In the genomic region with DNA sequence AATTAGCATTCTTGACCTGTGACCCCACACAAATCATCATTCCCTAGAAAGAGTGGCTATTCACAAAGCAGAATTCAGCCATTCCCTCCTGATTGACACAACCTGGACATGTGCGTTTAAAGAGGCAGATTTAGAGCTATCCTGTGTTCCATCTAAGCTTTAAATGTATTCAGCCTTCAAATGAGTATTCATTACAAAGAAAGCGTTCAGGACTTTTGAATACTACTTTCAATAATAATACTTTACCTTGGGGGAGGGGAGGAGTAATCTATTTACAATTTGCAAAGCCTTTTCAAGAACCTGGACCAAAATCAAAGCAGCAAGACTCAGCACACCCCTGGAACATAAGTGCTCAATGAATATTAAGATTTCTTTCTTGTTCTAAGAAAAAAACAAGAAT, we compare ENCODE assay signal across 1 cellular context.
TF ChIP-seq lines count a peak whose summit lies in the region.

No MANE protein-coding gene starts in this region.

TF ChIP-seq in GM23338, 12 proteins besides CTCF, POLR2A, EP300 and RAD21 (continued from another document):
- TF ChIP-seq, protein P1, sequence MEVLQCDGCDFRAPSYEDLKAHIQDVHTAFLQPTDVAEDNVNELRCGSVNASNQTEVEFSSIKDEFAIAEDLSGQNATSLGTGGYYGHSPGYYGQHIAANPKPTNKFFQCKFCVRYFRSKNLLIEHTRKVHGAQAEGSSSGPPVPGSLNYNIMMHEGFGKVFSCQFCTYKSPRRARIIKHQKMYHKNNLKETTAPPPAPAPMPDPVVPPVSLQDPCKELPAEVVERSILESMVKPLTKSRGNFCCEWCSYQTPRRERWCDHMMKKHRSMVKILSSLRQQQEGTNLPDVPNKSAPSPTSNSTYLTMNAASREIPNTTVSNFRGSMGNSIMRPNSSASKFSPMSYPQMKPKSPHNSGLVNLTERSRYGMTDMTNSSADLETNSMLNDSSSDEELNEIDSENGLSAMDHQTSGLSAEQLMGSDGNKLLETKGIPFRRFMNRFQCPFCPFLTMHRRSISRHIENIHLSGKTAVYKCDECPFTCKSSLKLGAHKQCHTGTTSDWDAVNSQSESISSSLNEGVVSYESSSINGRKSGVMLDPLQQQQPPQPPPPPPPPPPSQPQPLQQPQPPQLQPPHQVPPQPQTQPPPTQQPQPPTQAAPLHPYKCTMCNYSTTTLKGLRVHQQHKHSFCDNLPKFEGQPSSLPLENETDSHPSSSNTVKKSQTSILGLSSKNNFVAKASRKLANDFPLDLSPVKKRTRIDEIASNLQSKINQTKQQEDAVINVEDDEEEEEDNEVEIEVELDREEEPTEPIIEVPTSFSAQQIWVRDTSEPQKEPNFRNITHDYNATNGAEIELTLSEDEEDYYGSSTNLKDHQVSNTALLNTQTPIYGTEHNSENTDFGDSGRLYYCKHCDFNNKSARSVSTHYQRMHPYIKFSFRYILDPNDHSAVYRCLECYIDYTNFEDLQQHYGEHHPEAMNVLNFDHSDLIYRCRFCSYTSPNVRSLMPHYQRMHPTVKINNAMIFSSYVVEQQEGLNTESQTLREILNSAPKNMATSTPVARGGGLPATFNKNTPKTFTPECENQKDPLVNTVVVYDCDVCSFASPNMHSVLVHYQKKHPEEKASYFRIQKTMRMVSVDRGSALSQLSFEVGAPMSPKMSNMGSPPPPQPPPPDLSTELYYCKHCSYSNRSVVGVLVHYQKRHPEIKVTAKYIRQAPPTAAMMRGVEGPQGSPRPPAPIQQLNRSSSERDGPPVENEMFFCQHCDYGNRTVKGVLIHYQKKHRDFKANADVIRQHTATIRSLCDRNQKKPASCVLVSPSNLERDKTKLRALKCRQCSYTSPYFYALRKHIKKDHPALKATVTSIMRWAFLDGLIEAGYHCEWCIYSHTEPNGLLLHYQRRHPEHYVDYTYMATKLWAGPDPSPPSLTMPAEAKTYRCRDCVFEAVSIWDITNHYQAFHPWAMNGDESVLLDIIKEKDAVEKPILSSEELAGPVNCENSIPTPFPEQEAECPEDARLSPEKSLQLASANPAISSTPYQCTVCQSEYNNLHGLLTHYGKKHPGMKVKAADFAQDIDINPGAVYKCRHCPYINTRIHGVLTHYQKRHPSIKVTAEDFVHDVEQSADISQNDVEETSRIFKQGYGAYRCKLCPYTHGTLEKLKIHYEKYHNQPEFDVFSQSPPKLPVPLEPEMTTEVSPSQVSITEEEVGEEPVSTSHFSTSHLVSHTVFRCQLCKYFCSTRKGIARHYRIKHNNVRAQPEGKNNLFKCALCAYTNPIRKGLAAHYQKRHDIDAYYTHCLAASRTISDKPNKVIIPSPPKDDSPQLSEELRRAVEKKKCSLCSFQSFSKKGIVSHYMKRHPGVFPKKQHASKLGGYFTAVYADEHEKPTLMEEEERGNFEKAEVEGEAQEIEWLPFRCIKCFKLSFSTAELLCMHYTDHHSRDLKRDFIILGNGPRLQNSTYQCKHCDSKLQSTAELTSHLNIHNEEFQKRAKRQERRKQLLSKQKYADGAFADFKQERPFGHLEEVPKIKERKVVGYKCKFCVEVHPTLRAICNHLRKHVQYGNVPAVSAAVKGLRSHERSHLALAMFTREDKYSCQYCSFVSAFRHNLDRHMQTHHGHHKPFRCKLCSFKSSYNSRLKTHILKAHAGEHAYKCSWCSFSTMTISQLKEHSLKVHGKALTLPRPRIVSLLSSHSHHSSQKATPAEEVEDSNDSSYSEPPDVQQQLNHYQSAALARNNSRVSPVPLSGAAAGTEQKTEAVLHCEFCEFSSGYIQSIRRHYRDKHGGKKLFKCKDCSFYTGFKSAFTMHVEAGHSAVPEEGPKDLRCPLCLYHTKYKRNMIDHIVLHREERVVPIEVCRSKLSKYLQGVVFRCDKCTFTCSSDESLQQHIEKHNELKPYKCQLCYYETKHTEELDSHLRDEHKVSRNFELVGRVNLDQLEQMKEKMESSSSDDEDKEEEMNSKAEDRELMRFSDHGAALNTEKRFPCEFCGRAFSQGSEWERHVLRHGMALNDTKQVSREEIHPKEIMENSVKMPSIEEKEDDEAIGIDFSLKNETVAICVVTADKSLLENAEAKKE (CRISPR knock-in tag; IDR thresholded peaks at IDR 0.05): no peak
- TF ChIP-seq STAT1 (IDR thresholded peaks at IDR 0.05; ENCODE audit: unreplicated experiment) (no peak), POLR2AphosphoS5 (IDR thresholded peaks at IDR 0.05; ENCODE audit: low read depth) (no peak), CREB1 (CRISPR knock-in tag; IDR thresholded peaks at IDR 0.05; ENCODE audit: low read depth) (no peak), ZNF114 (CRISPR knock-in tag; IDR thresholded peaks at IDR 0.05) (no peak), JUNB (IDR thresholded peaks at IDR 0.05; ENCODE audit: unreplicated experiment) (no peak), ZNF331 (CRISPR knock-in tag; IDR thresholded peaks at IDR 0.05; ENCODE audit: low read depth) (no peak)
- TF ChIP-seq, protein P2, sequence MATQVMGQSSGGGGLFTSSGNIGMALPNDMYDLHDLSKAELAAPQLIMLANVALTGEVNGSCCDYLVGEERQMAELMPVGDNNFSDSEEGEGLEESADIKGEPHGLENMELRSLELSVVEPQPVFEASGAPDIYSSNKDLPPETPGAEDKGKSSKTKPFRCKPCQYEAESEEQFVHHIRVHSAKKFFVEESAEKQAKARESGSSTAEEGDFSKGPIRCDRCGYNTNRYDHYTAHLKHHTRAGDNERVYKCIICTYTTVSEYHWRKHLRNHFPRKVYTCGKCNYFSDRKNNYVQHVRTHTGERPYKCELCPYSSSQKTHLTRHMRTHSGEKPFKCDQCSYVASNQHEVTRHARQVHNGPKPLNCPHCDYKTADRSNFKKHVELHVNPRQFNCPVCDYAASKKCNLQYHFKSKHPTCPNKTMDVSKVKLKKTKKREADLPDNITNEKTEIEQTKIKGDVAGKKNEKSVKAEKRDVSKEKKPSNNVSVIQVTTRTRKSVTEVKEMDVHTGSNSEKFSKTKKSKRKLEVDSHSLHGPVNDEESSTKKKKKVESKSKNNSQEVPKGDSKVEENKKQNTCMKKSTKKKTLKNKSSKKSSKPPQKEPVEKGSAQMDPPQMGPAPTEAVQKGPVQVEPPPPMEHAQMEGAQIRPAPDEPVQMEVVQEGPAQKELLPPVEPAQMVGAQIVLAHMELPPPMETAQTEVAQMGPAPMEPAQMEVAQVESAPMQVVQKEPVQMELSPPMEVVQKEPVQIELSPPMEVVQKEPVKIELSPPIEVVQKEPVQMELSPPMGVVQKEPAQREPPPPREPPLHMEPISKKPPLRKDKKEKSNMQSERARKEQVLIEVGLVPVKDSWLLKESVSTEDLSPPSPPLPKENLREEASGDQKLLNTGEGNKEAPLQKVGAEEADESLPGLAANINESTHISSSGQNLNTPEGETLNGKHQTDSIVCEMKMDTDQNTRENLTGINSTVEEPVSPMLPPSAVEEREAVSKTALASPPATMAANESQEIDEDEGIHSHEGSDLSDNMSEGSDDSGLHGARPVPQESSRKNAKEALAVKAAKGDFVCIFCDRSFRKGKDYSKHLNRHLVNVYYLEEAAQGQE (IDR thresholded peaks at IDR 0.05; ENCODE audit: unreplicated experiment): no peak
